Comparison of ENCODE assay signal across 16 cellular contexts in genomic region chr11:122399375-122399774, GRCh38.
A peak's percentile ranks its signal among the peaks of the same experiment; 100 is the strongest.
DNase-seq lines count a peak whose midpoint lies in the region; ATAC-seq and TF ChIP-seq lines count a peak whose summit lies in the region.
"Had no signal": no experiment of that assay in that cellular context is flagged by ENCODE, and none has a peak within 500 bp of the region (broad histone marks: within the 10 kb centered on the region; RNA-seq: fewer than 3 reads in every experiment).

No MANE protein-coding gene starts in this region.

- H4K91ac ChIP-seq in H9 (ENCODE audit: insufficient read length, low read depth, low read length): no peak overlapping the region

- H3K4me1 ChIP-seq in H9 (ENCODE audit: insufficient read depth, low read length): no peaks in the 10 kb centered on the region
- H3K4me1 ChIP-seq: heart left ventricle, vagina had no signal

- H3K4me3 Mint-ChIP-seq in H9: no peak overlapping the region
- H3K4me3 Mint-ChIP-seq: activated naive CD8-positive, alpha-beta T cell; naive thymus-derived CD8-positive, alpha-beta T cell had no signal

- WGBS in H9 (ENCODE audit: extremely low coverage, insufficient read length, low lambda C conversion rate): no CpG with 5 or more reads among the region's 2 CpGs

- no peaks in the 10 kb centered on the region for H3K23me2 ChIP-seq in H9 (ENCODE audit: insufficient read length, low read depth, low read length, poor library complexity, severe bottlenecking)

- H3K4me2 ChIP-seq in H9 (ENCODE audit: insufficient read depth, insufficient read length, low read length): no peak overlapping the region

- H4K5ac ChIP-seq in H9 (ENCODE audit: insufficient read length, low read depth, low read length): no peak overlapping the region

- no peak for TF ChIP-seq CTCF in H9 (conservative IDR thresholded peaks at IDR 0.05)

- no peak overlapping the region for H3K27ac Mint-ChIP-seq in H9
- H3K27ac Mint-ChIP-seq: activated naive CD8-positive, alpha-beta T cell; naive thymus-derived CD8-positive, alpha-beta T cell had no signal

- H3K4me1 Mint-ChIP-seq in H9: no peaks in the 10 kb centered on the region
- H3K4me1 Mint-ChIP-seq: naive thymus-derived CD8-positive, alpha-beta T cell had no signal

- no peak overlapping the region for H3K56ac ChIP-seq in H9 (ENCODE audit: insufficient read length, low read depth, low read length)

- H2AK5ac ChIP-seq in H9 (ENCODE audit: insufficient read length, low read length): no peak overlapping the region

- no peaks in the 10 kb centered on the region for H3K9me3 Mint-ChIP-seq in H9

- H2BK15ac ChIP-seq in H9 (ENCODE audit: low read depth, low read length): no peak overlapping the region

- H3K27me3 ChIP-seq in H7 (ENCODE audit: control insufficient read depth, insufficient read depth, low read length): no peaks in the 10 kb centered on the region
- no peaks in the 10 kb centered on the region for H3K27me3 ChIP-seq in H9 (ENCODE audit: insufficient read depth, low read length)
- H3K27me3 ChIP-seq: heart left ventricle, vagina had no signal

- no peak overlapping the region for H2BK20ac ChIP-seq in H9 (ENCODE audit: low read depth, low read length, poor library complexity, severe bottlenecking)

- no peak overlapping the region for H2BK12ac ChIP-seq in H9 (ENCODE audit: insufficient read length, low read depth, low read length)

- no peak overlapping the region for H4K8ac ChIP-seq in H9 (replicated peaks; ENCODE audit: insufficient read length, low read depth, low read length)

- no peak overlapping the region for H3K27ac ChIP-seq in H9 (ENCODE audit: insufficient read length, low read depth, low read length)
- H3K27ac ChIP-seq: heart left ventricle, SK-N-MC, vagina had no signal

- no peaks in the 10 kb centered on the region for H3K36me3 ChIP-seq in H7 (replicated peaks; ENCODE audit: control insufficient read depth, insufficient read depth, low read length)
- H3K36me3 ChIP-seq: heart left ventricle, vagina had no signal

- H3K4ac ChIP-seq in H9 (ENCODE audit: low read depth, low read length): no peak overlapping the region

- H2BK5ac ChIP-seq in H9 (ENCODE audit: insufficient read length, low read length): no peak overlapping the region

- H3K14ac ChIP-seq in H9 (ENCODE audit: insufficient read depth, low read length): no peak overlapping the region

- no peak overlapping the region for H3K18ac ChIP-seq in H9 (ENCODE audit: insufficient read length, low read depth, low read length)

- no peak overlapping the region for H2BK120ac ChIP-seq in H9 (ENCODE audit: low read depth, low read length, poor library complexity, severe bottlenecking)

- H2AFZ ChIP-seq in H9 (ENCODE audit: low read length): no peak overlapping the region

- H3K4me3 ChIP-seq in H7 (ENCODE audit: insufficient read depth, low read depth, low read length): no peak overlapping the region
- H3K4me3 ChIP-seq: heart left ventricle, SK-N-MC, vagina had no signal

- H3K23ac ChIP-seq in H9 (ENCODE audit: insufficient read length, low read depth, low read length): no peak overlapping the region

- H3K27me3 Mint-ChIP-seq in H9 (ENCODE audit: low read depth): no peaks in the 10 kb centered on the region

- H3K9ac ChIP-seq in H9 (ENCODE audit: extremely low read depth, insufficient read length, low read length): no peak overlapping the region

- H3K79me1 ChIP-seq in H9 (ENCODE audit: insufficient read depth, low read depth, low read length, poor library complexity, severe bottlenecking): no peaks in the 10 kb centered on the region

- ATAC-seq in GM19351 (IDR thresholded peaks at IDR 0.05; ENCODE audit: unreplicated experiment): peak; percentile 84
- ATAC-seq in HG03060 (IDR thresholded peaks at IDR 0.05; ENCODE audit: low read depth, unreplicated experiment): peak; percentile 82
- ATAC-seq: heart left ventricle; left lobe of liver; naive thymus-derived CD8-positive, alpha-beta T cell had no signal

- DNase-seq in Daoy (ENCODE audit: low read depth): peak; percentile 8
- peak; percentile 20 to 67 for DNase-seq in NOMO-1 (lab: John Stamatoyannopoulos, UW; ENCODE audit: unreplicated experiment in 2 of 2)
- no peak for DNase-seq in AG08396 (ENCODE audit: low spot score)
- no peak for DNase-seq in T-helper 9 cell
- DNase-seq in H7: no peak
- no peak for DNase-seq in H9
- DNase-seq: Calu3; heart left ventricle; naive thymus-derived CD8-positive, alpha-beta T cell; NCI-H2029 had no signal

- no peaks in the 10 kb centered on the region for H4K20me1 ChIP-seq in H9 (ENCODE audit: control insufficient read depth, insufficient read depth, insufficient read length)

- no peak overlapping the region for H3T11ph ChIP-seq in H9 (ENCODE audit: low read length)

- H3K79me2 ChIP-seq in H9 (ENCODE audit: insufficient read depth, low read length): no peaks in the 10 kb centered on the region

- H3K36me3 Mint-ChIP-seq in H9 (ENCODE audit: insufficient read depth in 1 of 3, low read depth in 3 of 3): no peaks in the 10 kb centered on the region
- H3K36me3 Mint-ChIP-seq: activated naive CD8-positive, alpha-beta T cell; naive thymus-derived CD8-positive, alpha-beta T cell had no signal

- no peaks in the 10 kb centered on the region for H3K9me3 ChIP-seq in H9 (ENCODE audit: control insufficient read depth, low read depth, low read length)
- H3K9me3 ChIP-seq: heart left ventricle, vagina had no signal

Comparison
In these comparisons a context has a peak if more than half of its experiments do, and no peak if none do; other contexts are left out.
1. DNase-seq: peak in Daoy (single experiment) and NOMO-1 (2 of 2); none in AG08396 (single experiment), T-helper 9 cell (single experiment), H7 (single experiment) and H9 (single experiment).